In genomic region chr16:11272484-11272883, GRCh38 we compare ENCODE assay signal across 27 cellular contexts. TPM values are rescaled to one million over a fixed set of nuclear protein-coding genes. Genes with fewer than 3 reads are reported as not detected.
DNase-seq lines count a peak whose midpoint lies in the region; ATAC-seq, FAIRE-seq and TF ChIP-seq lines count a peak whose summit lies in the region.
"Had no signal": no experiment of that assay in that cellular context is flagged by ENCODE, and none has a peak within 500 bp of the region (broad histone marks: within the 10 kb centered on the region; RNA-seq: fewer than 3 reads in every experiment).

No MANE protein-coding gene starts in this region.

- peaks cover 9% of the 10 kb centered on the region for H3K27me3 Mint-ChIP-seq in GM23338 (ENCODE audit: insufficient read depth, low read depth, poor library complexity)
- H3K27me3 Mint-ChIP-seq in neural crest cell (ENCODE audit: low read depth) = no peaks in the 10 kb centered on the region

- no peak for FAIRE-seq in bronchial epithelial cell (lab: Jason Lieb, UNC)
- no peak for FAIRE-seq in keratinocyte (lab: Jason Lieb, UNC)

- H3K27ac Mint-ChIP-seq in GM23338 (no peak overlapping the region), neural crest cell (ENCODE audit: unreplicated experiment) (peak overlapping the region; percentile 51)

- TF ChIP-seq CTCF in GM23338 (conservative IDR thresholded peaks at IDR 0.05; ENCODE audit: low read depth in 2 of 2) = no peak
- TF ChIP-seq CTCF in bronchial epithelial cell (IDR thresholded peaks at IDR 0.05; ENCODE audit: insufficient read depth, low read length, severe bottlenecking) = no peak
- no peak for TF ChIP-seq CTCF in keratinocyte (optimal IDR thresholded peaks at IDR 0.05 in 1 of 3, IDR thresholded peaks at IDR 0.05 in 1 of 3, conservative IDR thresholded peaks at IDR 0.05 in 1 of 3; ENCODE audit: extremely low read depth in 1 of 3, insufficient read depth in 2 of 3, low read length in 3 of 3)
- TF ChIP-seq CTCF in neural crest cell (conservative IDR thresholded peaks at IDR 0.05) = no peak
- TF ChIP-seq CTCF in A673 (conservative IDR thresholded peaks at IDR 0.05; ENCODE audit: low read depth, low read length) = no peak

- H3K36me3 Mint-ChIP-seq in GM23338 (ENCODE audit: low read depth) (no peaks in the 10 kb centered on the region; the same call in 2 of the 3 replicates), neural crest cell (ENCODE audit: low read depth) (no peaks in the 10 kb centered on the region)
- H3K36me3 Mint-ChIP-seq: CD4-positive, CD25-positive, alpha-beta regulatory T cell had no signal

- H3K9me1 ChIP-seq in keratinocyte (ENCODE audit: control insufficient read depth, extremely low read depth, insufficient read depth, low read length) = no peaks in the 10 kb centered on the region

- H4K20me1 ChIP-seq in GM23338 (replicated peaks; ENCODE audit: insufficient read depth) (no peaks in the 10 kb centered on the region), keratinocyte (ENCODE audit: control insufficient read depth, extremely low read depth, insufficient read depth, low read length) (no peaks in the 10 kb centered on the region)
- H4K20me1 ChIP-seq: BLaER1 had no signal

- 0 out of 2 replicates have a peak, but pooled peaks cover 3% of the 10 kb centered on the region for H3F3A ChIP-seq in GM23338 (replicated peaks; ENCODE audit: low read depth)

- H3K4me2 ChIP-seq in GM23338 = no peak overlapping the region
- peak overlapping the region; percentile 17 for H3K4me2 ChIP-seq in keratinocyte (ENCODE audit: control insufficient read depth, extremely low read depth, insufficient read depth, low read depth, low read length)
- H3K4me2 ChIP-seq: BLaER1 had no signal

- no peaks in the 10 kb centered on the region for H3K79me2 ChIP-seq in GM23338 (replicated peaks; ENCODE audit: insufficient read depth)
- H3K79me2 ChIP-seq in keratinocyte (ENCODE audit: control insufficient read depth, insufficient read depth, low read length) = no peaks in the 10 kb centered on the region

- H3K36me3 ChIP-seq in GM23338 (ENCODE audit: insufficient read depth) = no peaks in the 10 kb centered on the region
- no peaks in the 10 kb centered on the region for H3K36me3 ChIP-seq in bronchial epithelial cell (ENCODE audit: control insufficient read depth, insufficient read depth, low read length)
- no peaks in the 10 kb centered on the region for H3K36me3 ChIP-seq in keratinocyte (ENCODE audit: control insufficient read depth in 2 of 2, extremely low read depth in 1 of 2, insufficient read depth in 2 of 2, low read length in 2 of 2)
- no peaks in the 10 kb centered on the region for H3K36me3 ChIP-seq in A673 (ENCODE audit: insufficient read depth, low read length, poor library complexity, severe bottlenecking)
- H3K36me3 ChIP-seq: BLaER1 had no signal

- intact Hi-C loops in A673 (cut with micrococcal nuclease; ENCODE audit: unreplicated experiment) = no loop called here

- dilution Hi-C loops in keratinocyte (cut with MboI; ENCODE audit: extremely low pct_ligation_motif_present, low sequenced_read_pairs) = no loop called here

- no peak overlapping the region for H3K27ac ChIP-seq in GM23338 (ENCODE audit: low read depth)
- no peak overlapping the region for H3K27ac ChIP-seq in keratinocyte (ENCODE audit: control insufficient read depth, insufficient read depth, low read length)
- no peak overlapping the region for H3K27ac ChIP-seq in A673 (ENCODE audit: low read depth, low read length, poor library complexity, severe bottlenecking)
- H3K27ac ChIP-seq: BLaER1, GM23248, HL-60, RWPE1 had no signal

- CTCF ChIA-PET in A673 (lab: Charles Lee) = no interaction called here

- DNase-seq in GM23338 (ENCODE audit: low spot score) (no peak), bronchial epithelial cell (ENCODE audit: low read depth) (peak; percentile 46), keratinocyte (ENCODE audit: low read depth, low spot score) (no peak), neural crest cell (ENCODE audit: low read depth, low spot score) (no peak), A673 (ENCODE audit: low spot score) (no peak), G401 (ENCODE audit: low spot score) (no peak)
- DNase-seq: CD4-positive, CD25-positive, alpha-beta regulatory T cell; DMS153; DND-41; GM23248; NCI-H1048; NCI-H1694; NCI-H2029 treated with DMSO at 0.1 percent for 48 hours; NCI-H2171 treated with DMSO at 0.1 percent for 48 hours; NCI-H345; NCI-H524 treated with DMSO at 0.1 percent for 48 hours; NCI-H82; NK-92 treated with Interleukin-12 subunit alpha and Interleukin-12 subunit beta, amount 100 ng/mL, for 24 hours; SHP77 treated with DMSO at 0.1 percent for 48 hours had no signal

- H3K9ac ChIP-seq in keratinocyte (ENCODE audit: control insufficient read depth, extremely low read depth, insufficient read depth, low read length) = no peak overlapping the region
- H3K9ac ChIP-seq: BLaER1, GM23248 had no signal

- no peak overlapping the region for H3K4me3 Mint-ChIP-seq in GM23338
- no peak overlapping the region for H3K4me3 Mint-ChIP-seq in neural crest cell
- H3K4me3 Mint-ChIP-seq: CD4-positive, CD25-positive, alpha-beta regulatory T cell had no signal

- peaks cover 3% of the 10 kb centered on the region; the same call in 1 of the 2 replicates for H3K9me2 ChIP-seq in GM23338 (ENCODE audit: insufficient read depth)

- no peak overlapping the region for H3K4me3 ChIP-seq in GM23338
- H3K4me3 ChIP-seq in bronchial epithelial cell (ENCODE audit: low read depth, low read length) = no peak overlapping the region
- no peak overlapping the region for H3K4me3 ChIP-seq in keratinocyte (ENCODE audit: control insufficient read depth in 2 of 3, extremely low read depth in 1 of 3, insufficient read depth in 2 of 3, low read depth in 1 of 3, low read length in 3 of 3)
- no peak overlapping the region for H3K4me3 ChIP-seq in A673 (ENCODE audit: low read depth, low read length, poor library complexity, severe bottlenecking)
- H3K4me3 ChIP-seq: BLaER1, GM23248 had no signal

- no peak for ATAC-seq in GM23338
- no peak for ATAC-seq in HG03039 (IDR thresholded peaks at IDR 0.05; ENCODE audit: unreplicated experiment)
- ATAC-seq in GM18517 (IDR thresholded peaks at IDR 0.05; ENCODE audit: unreplicated experiment) = no peak
- ATAC-seq: HCT116 had no signal

- H3K9me3 Mint-ChIP-seq in GM23338 (peaks cover 2% of the 10 kb centered on the region; the same call in 1 of the 3 replicates), neural crest cell (no peaks in the 10 kb centered on the region)

- BruUV-seq in A673 (replicated peaks; lab: Mats Ljungman, UMichigan) = no TSS peak

- in situ Hi-C loops in G401 (cut with HindIII; ENCODE audit: low sequenced_read_pairs) = no loop called here

- H3K27me3 ChIP-seq in GM23338 (ENCODE audit: insufficient read depth) (no peaks in the 10 kb centered on the region), bronchial epithelial cell (ENCODE audit: control insufficient read depth, insufficient read depth, low read length) (no peaks in the 10 kb centered on the region), keratinocyte (ENCODE audit: control insufficient read depth, extremely low read depth, insufficient read depth, low read length) (no peaks in the 10 kb centered on the region), A673 (replicated peaks; ENCODE audit: insufficient read depth, low read depth, low read length, poor library complexity) (no peaks in the 10 kb centered on the region)
- H3K27me3 ChIP-seq: BLaER1 had no signal

- H3K9me3 ChIP-seq in keratinocyte (ENCODE audit: control insufficient read depth, low read depth, low read length) (no peaks in the 10 kb centered on the region), A673 (ENCODE audit: low read depth, low read length, poor library complexity, severe bottlenecking) (no peaks in the 10 kb centered on the region)
- H3K9me3 ChIP-seq: BLaER1 had no signal

- H3K4me1 Mint-ChIP-seq in GM23338 = peaks cover 11% of the 10 kb centered on the region
- H3K4me1 Mint-ChIP-seq in neural crest cell = peaks cover 17% of the 10 kb centered on the region
- H3K4me1 Mint-ChIP-seq: CD4-positive, CD25-positive, alpha-beta regulatory T cell had no signal

- peak overlapping the region; percentile 93; the same call in 1 of the 2 replicates for H2AFZ ChIP-seq in GM23338
- no peak overlapping the region for H2AFZ ChIP-seq in keratinocyte (ENCODE audit: control insufficient read depth, low read length)
- H2AFZ ChIP-seq: GM23248 had no signal

- POLR2A ChIA-PET in A673 (lab: Charles Lee; ENCODE audit: low non-redundant PET) = no interaction called here

- H3K4me1 ChIP-seq in GM23338 (ENCODE audit: insufficient read depth) = no peaks in the 10 kb centered on the region; the same call in 1 of the 2 replicates
- peaks cover 5% of the 10 kb centered on the region for H3K4me1 ChIP-seq in keratinocyte (ENCODE audit: control insufficient read depth, extremely low read depth, insufficient read depth, low read length)
- H3K4me1 ChIP-seq in A673 (ENCODE audit: insufficient read depth, low read length, poor library complexity, severe bottlenecking) = no peaks in the 10 kb centered on the region
- H3K4me1 ChIP-seq: BLaER1 had no signal

RNA-seq across cellular contexts. Expression of gene PRM3, which starts 0.9 kb away (rescaled TPM):
- total RNA-seq in GM23338 (2014; rRNA removed; shearing (Covaris generic)) = not detected in 2 replicates
- polyA plus RNA-seq in GM23338 (2016; fragmentation: Nextera tagmentation; extraction: Ambion mirVana) (not detected in 2 replicates), keratinocyte (not detected in 3 replicates)
- total RNA-seq in bronchial epithelial cell (not detected in 2 replicates), neural crest cell (not detected in 2 replicates), A673 (2021) (not detected in 2 replicates)
- polyA plus RNA-seq in keratinocyte (2011; ENCODE audit: low read depth) = not detected
- not detected in 2 replicates for polyA plus RNA-seq in keratinocyte (2011; cell fraction: cytosol; rRNA removed)
- not detected in 2 replicates for polyA plus RNA-seq in keratinocyte (2011; cell fraction: nucleus; rRNA removed)
- polyA plus RNA-seq in keratinocyte (2012; ENCODE audit: low replicate concordance) = not detected in 2 replicates
- not detected in 3 replicates for polyA minus RNA-seq in keratinocyte
- polyA minus RNA-seq in keratinocyte (2011; cell fraction: cytosol; rRNA and poly(A)+ RNA removed) = not detected
- polyA minus RNA-seq in keratinocyte (2011; cell fraction: nucleus; rRNA and poly(A)+ RNA removed) = not detected in 2 replicates
- total RNA-seq in G401 (2014; rRNA removed; shearing (Covaris generic)) = not detected in 2 replicates
- total RNA-seq: A172; CD4-positive, CD25-positive, alpha-beta regulatory T cell; GM23248 had no signal
- polyA plus RNA-seq: AG04450; CD4-positive, CD25-positive, alpha-beta regulatory T cell; GM23248 had no signal

RNA-seq across cellular contexts. Expression of gene TNP2, which starts 3.4 kb away (rescaled TPM):
- not detected in 2 replicates for total RNA-seq in GM23338 (2014; rRNA removed; shearing (Covaris generic))
- polyA plus RNA-seq in GM23338 (2016; fragmentation: Nextera tagmentation; extraction: Ambion mirVana) (not detected in 2 replicates), keratinocyte (not detected in 3 replicates)
- total RNA-seq in bronchial epithelial cell (not detected in 2 replicates), neural crest cell (not detected in 2 replicates), A673 (2021) (not detected in 2 replicates)
- not detected for polyA plus RNA-seq in keratinocyte (2011; ENCODE audit: low read depth)
- not detected in 2 replicates for polyA plus RNA-seq in keratinocyte (2011; cell fraction: cytosol; rRNA removed)
- not detected in 2 replicates for polyA plus RNA-seq in keratinocyte (2011; cell fraction: nucleus; rRNA removed)
- polyA plus RNA-seq in keratinocyte (2012; ENCODE audit: low replicate concordance) = not detected in 2 replicates
- polyA minus RNA-seq in keratinocyte = not detected in 3 replicates
- polyA minus RNA-seq in keratinocyte (2011; cell fraction: cytosol; rRNA and poly(A)+ RNA removed) = not detected
- not detected in 2 replicates for polyA minus RNA-seq in keratinocyte (2011; cell fraction: nucleus; rRNA and poly(A)+ RNA removed)
- not detected in 2 replicates for total RNA-seq in G401 (2014; rRNA removed; shearing (Covaris generic))
- total RNA-seq: A172; CD4-positive, CD25-positive, alpha-beta regulatory T cell; GM23248 had no signal
- polyA plus RNA-seq: AG04450; CD4-positive, CD25-positive, alpha-beta regulatory T cell; GM23248 had no signal

RNA-seq across cellular contexts. Expression of gene PRM2, which starts 3.8 kb away (rescaled TPM):
- not detected in 2 replicates for total RNA-seq in GM23338 (2014; rRNA removed; shearing (Covaris generic))
- polyA plus RNA-seq in GM23338 (2016; fragmentation: Nextera tagmentation; extraction: Ambion mirVana) (not detected in 2 replicates), keratinocyte (not detected in 3 replicates)
- total RNA-seq in bronchial epithelial cell (not detected in 2 replicates), neural crest cell (not detected in 2 replicates), A673 (2021) (not detected in 2 replicates)
- not detected for polyA plus RNA-seq in keratinocyte (2011; ENCODE audit: low read depth)
- not detected in 2 replicates for polyA plus RNA-seq in keratinocyte (2011; cell fraction: cytosol; rRNA removed)
- not detected in 2 replicates for polyA plus RNA-seq in keratinocyte (2011; cell fraction: nucleus; rRNA removed)
- polyA plus RNA-seq in keratinocyte (2012; ENCODE audit: low replicate concordance) = not detected in 2 replicates
- polyA minus RNA-seq in keratinocyte = not detected in 3 replicates
- not detected for polyA minus RNA-seq in keratinocyte (2011; cell fraction: cytosol; rRNA and poly(A)+ RNA removed)
- polyA minus RNA-seq in keratinocyte (2011; cell fraction: nucleus; rRNA and poly(A)+ RNA removed) = not detected in 2 replicates
- not detected in 2 replicates for total RNA-seq in G401 (2014; rRNA removed; shearing (Covaris generic))
- total RNA-seq: A172; CD4-positive, CD25-positive, alpha-beta regulatory T cell; GM23248 had no signal
- polyA plus RNA-seq: AG04450; CD4-positive, CD25-positive, alpha-beta regulatory T cell; GM23248 had no signal

RNA-seq across cellular contexts. Expression of gene PRM1, which starts 8.6 kb away (rescaled TPM):
- total RNA-seq in GM23338 (2014; rRNA removed; shearing (Covaris generic)) = not detected in 2 replicates
- 1.2 and 2.1 TPM in 2 replicates for polyA plus RNA-seq in GM23338 (2016; fragmentation: Nextera tagmentation; extraction: Ambion mirVana)
- not detected in 2 replicates for total RNA-seq in bronchial epithelial cell
- polyA plus RNA-seq in keratinocyte = not detected in 3 replicates
- not detected for polyA plus RNA-seq in keratinocyte (2011; ENCODE audit: low read depth)
- polyA plus RNA-seq in keratinocyte (2011; cell fraction: cytosol; rRNA removed) = not detected in 2 replicates
- polyA plus RNA-seq in keratinocyte (2011; cell fraction: nucleus; rRNA removed) = not detected in 2 replicates
- not detected in 2 replicates for polyA plus RNA-seq in keratinocyte (2012; ENCODE audit: low replicate concordance)
- polyA minus RNA-seq in keratinocyte = not detected in 3 replicates
- not detected for polyA minus RNA-seq in keratinocyte (2011; cell fraction: cytosol; rRNA and poly(A)+ RNA removed)
- not detected in 2 replicates for polyA minus RNA-seq in keratinocyte (2011; cell fraction: nucleus; rRNA and poly(A)+ RNA removed)
- not detected in 2 replicates for total RNA-seq in neural crest cell
- total RNA-seq in A673 (2021) = not detected in 2 replicates
- not detected in 2 replicates for total RNA-seq in G401 (2014; rRNA removed; shearing (Covaris generic))
- total RNA-seq: A172; CD4-positive, CD25-positive, alpha-beta regulatory T cell; GM23248 had no signal
- polyA plus RNA-seq: AG04450; CD4-positive, CD25-positive, alpha-beta regulatory T cell; GM23248 had no signal

RNA-seq across cellular contexts. Expression of gene SOCS1, which starts 16.5 kb away (rescaled TPM):
- total RNA-seq in GM23338 (2014; rRNA removed; shearing (Covaris generic)) = 79.2 and 84.7 TPM in 2 replicates
- polyA plus RNA-seq in GM23338 (2016; fragmentation: Nextera tagmentation; extraction: Ambion mirVana) = 104 and 108 TPM in 2 replicates
- 0.77 and 0.79 TPM in 2 replicates for total RNA-seq in bronchial epithelial cell
- 0.98 to 2.8 TPM (median 2.4 TPM) in 3 replicates for polyA plus RNA-seq in keratinocyte
- 0.80 TPM for polyA plus RNA-seq in keratinocyte (2011; ENCODE audit: low read depth)
- polyA plus RNA-seq in keratinocyte (2011; cell fraction: cytosol; rRNA removed) = 0.79 and 1.2 TPM in 2 replicates
- polyA plus RNA-seq in keratinocyte (2011; cell fraction: nucleus; rRNA removed) = 2.0 and 2.9 TPM in 2 replicates
- 3.1 and 3.8 TPM in 2 replicates for polyA plus RNA-seq in keratinocyte (2012; ENCODE audit: low replicate concordance)
- polyA minus RNA-seq in keratinocyte = 0.38 to 6.6 TPM (median 0.92 TPM) in 3 replicates
- 2.3 TPM for polyA minus RNA-seq in keratinocyte (2011; cell fraction: cytosol; rRNA and poly(A)+ RNA removed)
- polyA minus RNA-seq in keratinocyte (2011; cell fraction: nucleus; rRNA and poly(A)+ RNA removed) = 1.9 and 4.1 TPM in 2 replicates
- total RNA-seq in neural crest cell = 1.6 and 1.7 TPM in 2 replicates
- 2.3 and 2.6 TPM in 2 replicates for total RNA-seq in A673 (2021)
- total RNA-seq in G401 (2014; rRNA removed; shearing (Covaris generic)) = 0.68 and 2.2 TPM in 2 replicates
- total RNA-seq: A172 had no signal
